8 cellular contexts compared by ENCODE assay signal in genomic region chr10:73097305-73097670, GRCh38. TPM values are rescaled to one million over a fixed set of nuclear protein-coding genes. Genes with fewer than 3 reads are reported as not detected.
A peak's percentile ranks its signal among the peaks of the same experiment; 100 is the strongest.
DNase-seq lines count a peak whose midpoint lies in the region; ATAC-seq, FAIRE-seq and TF ChIP-seq lines count a peak whose summit lies in the region.

No MANE protein-coding gene starts in this region.

- TF ChIP-seq RAD21 in A549 (conservative IDR thresholded peaks at IDR 0.05 in 1 of 2, IDR thresholded peaks at IDR 0.05 in 1 of 2), result no peak

- POLR2A ChIA-PET in A549 (lab: Yijun Ruan, JAX), result interaction anchor here (0.6 to 3.4 kb wide), 5 partner anchors 14 to 743 kb away, joined by 3 to 55 read pairs (median 4); partner anchors contain the start of genes DNAJB12 and NUDT13

- H3K27me3 ChIP-seq in right lobe of liver (no peaks in the 10 kb centered on the region), aorta (ENCODE audit: control insufficient read depth in 1 of 2, insufficient read depth in 2 of 2, low read length in 1 of 2) (no peaks in the 10 kb centered on the region)

- H3K9me3 Mint-ChIP-seq in activated naive CD8-positive, alpha-beta T cell treated with anti-CD3 and anti-CD28 coated beads for 36 hours, result no peaks in the 10 kb centered on the region

- intact Hi-C loops in right lobe of liver (cut with DNase I), result no loop called here
- intact Hi-C loops in aorta (cut with DNase I), result loop anchor here (5.0 to 10.0 kb wide), 2 partner anchors 68 to 70 kb away; partner anchors contain the start of genes ECD (in 2 of the 2) and FAM149B1 (in 2 of the 2)

- H3K4me1 Mint-ChIP-seq in activated naive CD8-positive, alpha-beta T cell treated with anti-CD3 and anti-CD28 coated beads for 36 hours, result peaks cover 20% of the 10 kb centered on the region

- TF ChIP-seq POLR2A in A549 (IDR thresholded peaks at IDR 0.05; ENCODE audit: low read length) (no peak), right lobe of liver (IDR thresholded peaks at IDR 0.05) (no peak)

- ATAC-seq in A549 (peak in 1 of 2 experiments; percentile 6; a peak in 1 of 6 replicates), GM21737 (IDR thresholded peaks at IDR 0.05; ENCODE audit: unreplicated experiment) (peak; percentile 2), right lobe of liver (peak in 1 of 4 donors; percentile 0), aorta (ENCODE audit: low FRiP score) (no peak), HG02588 (IDR thresholded peaks at IDR 0.05; ENCODE audit: unreplicated experiment) (no peak)

- no peak for TF ChIP-seq EP300 in A549 (IDR thresholded peaks at IDR 0.05)

- CTCF ChIA-PET in A549 (lab: Yijun Ruan, JAX), result interaction anchor here (0.6 to 5.1 kb wide), 13 partner anchors 10 to 78 kb away, joined by 3 to 49 read pairs (median 3); partner anchors contain the start of gene NUDT13

- 69% methylated on average over 4 of the region's 4 CpGs for WGBS in A549 (ENCODE audit: missing lambda C conversion rate)
- 54% methylated on average over 4 of the region's 4 CpGs for WGBS in right lobe of liver (ENCODE audit: insufficient coverage, low coverage, low lambda C conversion rate, missing lambda C conversion rate)
- 43 to 46% methylated on average over 4 of the region's 4 CpGs for WGBS in aorta, 2 donors

- peak overlapping the region; percentile 96 for H3K27ac Mint-ChIP-seq in activated naive CD8-positive, alpha-beta T cell treated with anti-CD3 and anti-CD28 coated beads for 36 hours

- H3K27ac ChIP-seq in A549, result peak overlapping the region; percentile 90 to 94
- peak overlapping the region; percentile 54 to 100 (median 98) for H3K27ac ChIP-seq in right lobe of liver
- H3K27ac ChIP-seq in aorta (ENCODE audit: low read depth in 1 of 2, low read length in 2 of 2), result peak overlapping the region; percentile 39 to 66

- H3K9me3 ChIP-seq in A549 (no peaks in the 10 kb centered on the region), right lobe of liver (no peaks in the 10 kb centered on the region), aorta (ENCODE audit: control insufficient read depth, low read length) (no peaks in the 10 kb centered on the region)

- no peak for FAIRE-seq in A549 (lab: Jason Lieb, UNC)

- peak overlapping the region; percentile 72 for H3K4me2 ChIP-seq in A549

- H3K27me3 Mint-ChIP-seq in activated naive CD8-positive, alpha-beta T cell treated with anti-CD3 and anti-CD28 coated beads for 36 hours, result no peaks in the 10 kb centered on the region

- no peak for TF ChIP-seq CTCF in A549 (IDR thresholded peaks at IDR 0.05)
- TF ChIP-seq CTCF in right lobe of liver (IDR thresholded peaks at IDR 0.05), result no peak

- peak overlapping the region; percentile 75 for H3K4me3 ChIP-seq in A549
- H3K4me3 ChIP-seq in right lobe of liver, result peak overlapping the region in 2 of 3 donors; percentile 25 to 77
- peak overlapping the region in 1 of 2 donors; percentile 77 for H3K4me3 ChIP-seq in aorta (ENCODE audit: low read length in 2 of 2)

- H3K36me3 Mint-ChIP-seq in activated naive CD8-positive, alpha-beta T cell treated with anti-CD3 and anti-CD28 coated beads for 36 hours, result peaks cover 20% of the 10 kb centered on the region

- no peak for DNase-seq in A549 (ENCODE audit: low read depth in 1 of 2, low spot score in 1 of 2)
- DNase-seq in activated naive CD8-positive, alpha-beta T cell treated with anti-CD3 and anti-CD28 coated beads for 36 hours, result no peak
- no peak for DNase-seq in right lobe of liver
- no peak for DNase-seq in aorta
- no peak for DNase-seq in amygdala (lab: John Stamatoyannopoulos, UW)
- no peak for DNase-seq in H4 (ENCODE audit: low spot score)

- H3K36me3 ChIP-seq in right lobe of liver, result no peaks in the 10 kb centered on the region
- H3K36me3 ChIP-seq in aorta (ENCODE audit: control insufficient read depth in 1 of 2, insufficient read depth in 2 of 2, low read length in 1 of 2), result no peaks in the 10 kb centered on the region

- H3K4me1 ChIP-seq in A549 (peaks cover 18% of the 10 kb centered on the region), right lobe of liver (peaks cover 0 to 6% (median 0%) of the 10 kb centered on the region in 4 donors), aorta (ENCODE audit: control insufficient read depth in 1 of 2, insufficient read depth in 2 of 2, low read length in 2 of 2) (no peaks in the 10 kb centered on the region)

- H3K4me3 Mint-ChIP-seq in activated naive CD8-positive, alpha-beta T cell treated with anti-CD3 and anti-CD28 coated beads for 36 hours, result peak overlapping the region; percentile 93

TF ChIP-seq in A549, 52 proteins besides CTCF, POLR2A, EP300 and RAD21:
- TF ChIP-seq ZFP36 (IDR thresholded peaks at IDR 0.05; ENCODE audit: borderline replicate concordance, partially characterized antibody) (no peak), POLR2AphosphoS2 (conservative IDR thresholded peaks at IDR 0.05; ENCODE audit: low read length) (no peak), GATA3 (IDR thresholded peaks at IDR 0.05; ENCODE audit: borderline replicate concordance) (no peak), CHD4 (IDR thresholded peaks at IDR 0.05; ENCODE audit: borderline replicate concordance) (no peak), PBX3 (IDR thresholded peaks at IDR 0.05) (no peak), HEYL (CRISPR knock-in tag; IDR thresholded peaks at IDR 0.05) (no peak)
TF ChIP-seq in A549: peak in this region for 0.

RNA-seq across cellular contexts. Expression of gene P4HA1, which starts 0.6 kb away (rescaled TPM):
- 46.1 and 49.0 TPM in 2 replicates for polyA plus RNA-seq in A549 (2011; rRNA removed)
- 6.6 and 6.9 TPM in 2 replicates for polyA plus RNA-seq in A549 (2012; cell fraction: cytosol; rRNA removed)
- 4.4 and 6.5 TPM in 2 replicates for polyA plus RNA-seq in A549 (2012; cell fraction: nucleus; rRNA removed)
- 20.6 to 23.7 TPM (median 22.6 TPM) in 3 replicates for polyA plus RNA-seq in A549 (2017; fragmentation: RNase III; extraction: RNeasy Plus Mini Kit Qiagen cat#74134 plus additional on column Dnase treatment)
- 9.3 and 12.4 TPM in 2 replicates for polyA minus RNA-seq in A549 (2011; rRNA and poly(A)+ RNA removed)
- 10 to 100 TPM; 44.5 to 45.4 TPM for total RNA-seq in activated naive CD8-positive, alpha-beta T cell treated with anti-CD3 and anti-CD28 coated beads for 36 hours
- total RNA-seq in right lobe of liver, result 10 to 100 TPM in 5 of 6 experiments, 1 to 10 TPM in 1; 6.2 to 67.8 (median 26.2) TPM
- total RNA-seq in aorta, result 10 to 100 TPM; 43.5 to 72.5 TPM
- polyA plus RNA-seq in aorta, result 10 to 100 TPM; 10.6 to 13.8 TPM
- total RNA-seq in H4 (2014; rRNA removed; shearing (Covaris generic)), result 105 and 109 TPM in 2 replicates

RNA-seq across cellular contexts. Expression of gene NUDT13, which starts 13.0 kb away (rescaled TPM):
- polyA plus RNA-seq in A549 (2011; rRNA removed), result 4.9 TPM in 2 replicates
- 2.6 and 2.7 TPM in 2 replicates for polyA plus RNA-seq in A549 (2012; cell fraction: cytosol; rRNA removed)
- polyA plus RNA-seq in A549 (2012; cell fraction: nucleus; rRNA removed), result 1.8 and 4.5 TPM in 2 replicates
- polyA plus RNA-seq in A549 (2017; fragmentation: RNase III; extraction: RNeasy Plus Mini Kit Qiagen cat#74134 plus additional on column Dnase treatment), result 3.5 to 4.3 TPM (median 3.8 TPM) in 3 replicates
- 1.1 and 2.7 TPM in 2 replicates for polyA minus RNA-seq in A549 (2011; rRNA and poly(A)+ RNA removed)
- 1 to 10 TPM; 1.2 to 1.4 TPM for total RNA-seq in activated naive CD8-positive, alpha-beta T cell treated with anti-CD3 and anti-CD28 coated beads for 36 hours
- 1 to 10 TPM; 1.8 to 4.2 (median 2.1) TPM for total RNA-seq in right lobe of liver
- 1 to 10 TPM; 1.1 to 1.7 TPM for total RNA-seq in aorta
- polyA plus RNA-seq in aorta, result 1 to 10 TPM; 2.4 to 3.6 TPM
- 1.1 and 2.0 TPM in 2 replicates for total RNA-seq in H4 (2014; rRNA removed; shearing (Covaris generic))

Comparison
In these comparisons a context has a peak if more than half of its experiments do, and no peak if none do; other contexts are left out.
1. intact Hi-C loops: an anchor here in aorta (5.0 to 10.0 kb wide); none called in right lobe of liver.